Comparison of ENCODE assay signal across 31 cellular contexts in genomic region chr22:28053871-28054621, GRCh38.
DNase-seq lines count a peak whose midpoint lies in the region; ATAC-seq and TF ChIP-seq lines count a peak whose summit lies in the region.
"Had no signal": no experiment of that assay in that cellular context is flagged by ENCODE, and none has a peak within 500 bp of the region (broad histone marks: within the 10 kb centered on the region; RNA-seq: fewer than 3 reads in every experiment).

No MANE protein-coding gene starts in this region.

- no peak for TF ChIP-seq CTCF in AG10803 (conservative IDR thresholded peaks at IDR 0.05; ENCODE audit: low read length)
- TF ChIP-seq CTCF in PC-3 (conservative IDR thresholded peaks at IDR 0.05; ENCODE audit: low read depth, low read length) = no peak
- no peak for TF ChIP-seq CTCF in neural cell (IDR thresholded peaks at IDR 0.05; ENCODE audit: poor library complexity, severe bottlenecking)
- no peak for TF ChIP-seq CTCF in GM13977 (IDR thresholded peaks at IDR 0.05; ENCODE audit: extremely low read depth, insufficient read depth, missing control alignments)

- in situ Hi-C loops in GM13977 (cut with MboI; ENCODE audit: low pct_unique_long_range_greater_than_20kb, low sequenced_read_pairs, unreplicated experiment) = no loop called here

- DNase-seq in AG10803 (ENCODE audit: low read depth) (peak; percentile 39), PC-3 (peak; percentile 6), fibroblast of gingiva (ENCODE audit: low read depth) (peak; percentile 27), NCI-H2029 treated with DMSO at 0.1 percent for 48 hours (lab: John Stamatoyannopoulos, UW) (no peak), iPS-NIHi7 (ENCODE audit: extremely low spot score) (no peak), GM13977 (ENCODE audit: low spot score) (no peak)
- no peak for DNase-seq in stimulated activated CD4-positive, alpha-beta T cell treated with anti-CD3 and anti-CD28 coated beads, Interleukin-15, amount 100 ng/mL, for 24 hours
- DNase-seq: activated CD4-positive, alpha-beta memory T cell treated with anti-CD3 and anti-CD28 coated beads for 36 hours; activated CD4-positive, CD25-positive, alpha-beta regulatory T cell treated with anti-CD3 and anti-CD28 coated beads, Interleukin-2, amount 50 U/mL, for 72 hours; activated CD8-positive, alpha-beta memory T cell treated with anti-CD3 and anti-CD28 coated beads, Interleukin-2, amount 50 U/mL, for 4 hours; activated naive CD4-positive, alpha-beta T cell; activated naive CD8-positive, alpha-beta T cell treated with anti-CD3 and anti-CD28 coated beads, Interleukin-2, amount 50 U/mL, for 24 hours; body of pancreas; CD4-positive, CD25-positive, alpha-beta regulatory T cell; foreskin keratinocyte; H9; heart right ventricle; NCI-H1417; NCI-H2081 treated with DMSO at 0.1 percent for 48 hours; NCI-H2227 treated with DMSO at 0.1 percent for 48 hours; NCI-H526; stimulated activated CD4-positive, alpha-beta T cell treated with anti-CD3 and anti-CD28 coated beads, Interleukin-2, amount 100 ng/mL, for 24 hours; stimulated activated naive CD8-positive, alpha-beta T cell treated with anti-CD3 and anti-CD28 coated beads, Interleukin-15, Interleukin-2, amounts not matched to agents 100 U/mL and 50 U/mL, for 24 hours; T-helper 2 cell; upper lobe of right lung had no signal

- H3K9ac ChIP-seq in PC-3 (ENCODE audit: low read length) (no peak overlapping the region), neural cell (ENCODE audit: low read length) (peak overlapping the region; percentile 60)
- H3K9ac ChIP-seq: parathyroid adenoma had no signal

- H3K36me3 ChIP-seq in PC-3 (ENCODE audit: low read depth, low read length) (no peaks in the 10 kb centered on the region), neural cell (ENCODE audit: insufficient read depth, low read length) (no peaks in the 10 kb centered on the region)
- H3K36me3 ChIP-seq: heart right ventricle, upper lobe of right lung had no signal

- H3K4me1 ChIP-seq in PC-3 (ENCODE audit: insufficient read depth, low read length) = no peaks in the 10 kb centered on the region
- H3K4me1 ChIP-seq: body of pancreas, foreskin keratinocyte, parathyroid adenoma, upper lobe of right lung had no signal

- H2AFZ ChIP-seq in PC-3 (ENCODE audit: low read length) (no peak overlapping the region), neural cell (ENCODE audit: low read depth, low read length) (no peak overlapping the region)
- H2AFZ ChIP-seq: parathyroid adenoma had no signal

- no peak for TF ChIP-seq RAD21 in neural cell (conservative IDR thresholded peaks at IDR 0.05)

- no peaks in the 10 kb centered on the region for H3K9me2 ChIP-seq in PC-3 (replicated peaks; ENCODE audit: low read length)
- no peaks in the 10 kb centered on the region for H3K9me2 ChIP-seq in neural cell (ENCODE audit: insufficient read depth, low read length)

- POLR2A ChIA-PET in PC-3 (lab: Charles Lee; ENCODE audit: unreplicated experiment) = no interaction called here

- H3K27ac ChIP-seq in PC-3 (ENCODE audit: low read length) (no peak overlapping the region), neural cell (ENCODE audit: low read length) (peak overlapping the region; percentile 84)
- H3K27ac ChIP-seq: body of pancreas, foreskin keratinocyte, heart right ventricle, HL-60, parathyroid adenoma, SK-N-MC, upper lobe of right lung had no signal

- H3K4me3 ChIP-seq in AG10803 (ENCODE audit: low read length) (no peak overlapping the region), PC-3 (ENCODE audit: low read length) (no peak overlapping the region), neural cell (ENCODE audit: low read length) (peak overlapping the region; percentile 53)
- H3K4me3 ChIP-seq: body of pancreas, GM12878, heart right ventricle, lung, SK-N-MC, upper lobe of right lung had no signal

- TF ChIP-seq EP300 in neural cell (conservative IDR thresholded peaks at IDR 0.05; ENCODE audit: poor library complexity, severe bottlenecking) = no peak

- H4K20me1 ChIP-seq in PC-3 (ENCODE audit: low read length) (no peaks in the 10 kb centered on the region), neural cell (ENCODE audit: insufficient read depth) (no peaks in the 10 kb centered on the region)

- intact Hi-C loops in PC-3 (cut with micrococcal nuclease) = loop anchor here (10.0 kb wide), 1 partner anchor 201 kb away; no protein-coding TSS in a partner anchor

- H3K79me2 ChIP-seq in PC-3 (ENCODE audit: low read length) = no peaks in the 10 kb centered on the region
- no peaks in the 10 kb centered on the region for H3K79me2 ChIP-seq in neural cell (replicated peaks; ENCODE audit: insufficient read depth, low read length)
- H3K79me2 ChIP-seq: parathyroid adenoma had no signal

- H3K9me3 ChIP-seq in PC-3 (ENCODE audit: low read length) = no peaks in the 10 kb centered on the region
- no peaks in the 10 kb centered on the region for H3K9me3 ChIP-seq in neural cell (ENCODE audit: low read length)
- H3K9me3 ChIP-seq: body of pancreas, heart right ventricle, upper lobe of right lung had no signal

- H3K27me3 ChIP-seq in PC-3 (ENCODE audit: low read length) = no peaks in the 10 kb centered on the region
- H3K27me3 ChIP-seq in neural cell (ENCODE audit: insufficient read depth, low read depth, low read length) = no peaks in the 10 kb centered on the region
- H3K27me3 ChIP-seq: body of pancreas, foreskin keratinocyte, heart right ventricle, upper lobe of right lung had no signal

- peak; percentile 33; the same call in 1 of the 2 replicates for ATAC-seq in PC-3
- ATAC-seq: activated naive CD8-positive, alpha-beta T cell treated with anti-CD3 and anti-CD28 coated beads, Interleukin-2, amount 50 U/mL, for 24 hours; body of pancreas; foreskin keratinocyte; GM12878; heart right ventricle; stimulated activated naive CD8-positive, alpha-beta T cell treated with anti-CD3 and anti-CD28 coated beads, Interleukin-15, Interleukin-2, amounts not matched to agents 100 U/mL and 50 U/mL, for 24 hours; upper lobe of right lung had no signal

- H3F3A ChIP-seq in PC-3 (ENCODE audit: low read length, unreplicated experiment) = no peaks in the 10 kb centered on the region
- peaks cover 5% of the 10 kb centered on the region for H3F3A ChIP-seq in neural cell (ENCODE audit: insufficient read depth, low read length, poor library complexity, severe bottlenecking)

- CTCF ChIA-PET in PC-3 (lab: Charles Lee) = no interaction called here

- BruUV-seq in PC-3 (replicated peaks; lab: Mats Ljungman, UMichigan) = no TSS peak

- H3K4me2 ChIP-seq in PC-3 (ENCODE audit: low read length) (no peak overlapping the region), neural cell (ENCODE audit: low read length) (peak overlapping the region; percentile 62)

TF ChIP-seq in neural cell, 6 proteins besides CTCF, POLR2A, EP300 and RAD21:
- no peak for TF ChIP-seq REST (IDR thresholded peaks at IDR 0.05; ENCODE audit: borderline replicate concordance)
- no peak for TF ChIP-seq POLR2AphosphoS5 (IDR thresholded peaks at IDR 0.05)
- no peak for TF ChIP-seq SMC3 (conservative IDR thresholded peaks at IDR 0.05; ENCODE audit: poor library complexity)
- no peak for TF ChIP-seq MXI1 (conservative IDR thresholded peaks at IDR 0.05; ENCODE audit: poor library complexity, severe bottlenecking)
- no peak for TF ChIP-seq TAF1 (IDR thresholded peaks at IDR 0.05; ENCODE audit: low read depth)
- TF ChIP-seq EZH2 (IDR thresholded peaks at IDR 0.05; ENCODE audit: borderline replicate concordance, insufficient read depth, low read length, poor library complexity, severe bottlenecking) = no peak

Comparison
In these comparisons a context has a peak if more than half of its experiments do, and no peak if none do; other contexts are left out.
1. DNase-seq: peak in AG10803 (single experiment), PC-3 (single experiment) and fibroblast of gingiva (single experiment); none in stimulated activated CD4-positive, alpha-beta T cell treated with anti-CD3 and anti-CD28 coated beads, Interleukin-15, amount 100 ng/mL, for 24 hours (single experiment), NCI-H2029 treated with DMSO at 0.1 percent for 48 hours (single experiment), iPS-NIHi7 (single experiment) and GM13977 (single experiment).